ENCODE assay signal across 3 cellular contexts in the genomic region with DNA sequence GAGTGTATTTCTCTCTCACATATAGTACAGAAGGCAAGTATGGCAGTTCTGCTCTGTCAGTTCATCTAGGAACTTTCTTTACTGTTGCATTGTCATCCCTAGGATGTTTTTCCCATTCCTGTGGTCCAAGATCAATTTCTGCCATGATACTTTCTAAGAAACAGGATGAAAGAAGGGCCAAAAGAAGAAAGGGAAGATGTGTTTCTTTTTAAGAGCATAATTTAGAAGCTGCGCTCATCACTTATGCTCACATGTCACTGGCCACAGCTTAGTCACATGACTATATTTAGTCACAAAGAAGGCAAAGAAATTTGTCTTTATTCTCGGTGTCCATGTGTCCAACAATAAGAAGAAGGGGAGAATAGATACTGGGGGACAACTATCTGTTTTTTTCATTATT.
A peak's percentile ranks its signal among the peaks of the same experiment; 100 is the strongest.
TF ChIP-seq lines count a peak whose summit lies in the region.

No MANE protein-coding gene starts in this region.

TF ChIP-seq in SK-N-SH, 30 proteins besides CTCF, POLR2A, EP300 and RAD21:
- TF ChIP-seq GABPA (IDR thresholded peaks at IDR 0.05; ENCODE audit: low read depth) (no peak), FOXJ3 (CRISPR knock-in tag; IDR thresholded peaks at IDR 0.05) (no peak), RXRA (IDR thresholded peaks at IDR 0.05; ENCODE audit: borderline replicate concordance, low read depth) (no peak), ELF1 (IDR thresholded peaks at IDR 0.05) (no peak)

TF ChIP-seq in SK-N-SH treated with all-trans-retinoic acid at 6 μM for 48 hours, 23 proteins besides CTCF, POLR2A, EP300 and RAD21:
- TF ChIP-seq, protein P1, sequence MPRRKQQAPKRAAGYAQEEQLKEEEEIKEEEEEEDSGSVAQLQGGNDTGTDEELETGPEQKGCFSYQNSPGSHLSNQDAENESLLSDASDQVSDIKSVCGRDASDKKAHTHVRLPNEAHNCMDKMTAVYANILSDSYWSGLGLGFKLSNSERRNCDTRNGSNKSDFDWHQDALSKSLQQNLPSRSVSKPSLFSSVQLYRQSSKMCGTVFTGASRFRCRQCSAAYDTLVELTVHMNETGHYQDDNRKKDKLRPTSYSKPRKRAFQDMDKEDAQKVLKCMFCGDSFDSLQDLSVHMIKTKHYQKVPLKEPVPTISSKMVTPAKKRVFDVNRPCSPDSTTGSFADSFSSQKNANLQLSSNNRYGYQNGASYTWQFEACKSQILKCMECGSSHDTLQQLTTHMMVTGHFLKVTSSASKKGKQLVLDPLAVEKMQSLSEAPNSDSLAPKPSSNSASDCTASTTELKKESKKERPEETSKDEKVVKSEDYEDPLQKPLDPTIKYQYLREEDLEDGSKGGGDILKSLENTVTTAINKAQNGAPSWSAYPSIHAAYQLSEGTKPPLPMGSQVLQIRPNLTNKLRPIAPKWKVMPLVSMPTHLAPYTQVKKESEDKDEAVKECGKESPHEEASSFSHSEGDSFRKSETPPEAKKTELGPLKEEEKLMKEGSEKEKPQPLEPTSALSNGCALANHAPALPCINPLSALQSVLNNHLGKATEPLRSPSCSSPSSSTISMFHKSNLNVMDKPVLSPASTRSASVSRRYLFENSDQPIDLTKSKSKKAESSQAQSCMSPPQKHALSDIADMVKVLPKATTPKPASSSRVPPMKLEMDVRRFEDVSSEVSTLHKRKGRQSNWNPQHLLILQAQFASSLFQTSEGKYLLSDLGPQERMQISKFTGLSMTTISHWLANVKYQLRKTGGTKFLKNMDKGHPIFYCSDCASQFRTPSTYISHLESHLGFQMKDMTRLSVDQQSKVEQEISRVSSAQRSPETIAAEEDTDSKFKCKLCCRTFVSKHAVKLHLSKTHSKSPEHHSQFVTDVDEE (CRISPR knock-in tag; IDR thresholded peaks at IDR 0.05): no peak
- TF ChIP-seq ZFP3 (CRISPR knock-in tag; IDR thresholded peaks at IDR 0.05) (no peak), RARB (CRISPR knock-in tag; IDR thresholded peaks at IDR 0.05) (no peak), ZNF8 (CRISPR knock-in tag; IDR thresholded peaks at IDR 0.05) (no peak), ZFP30 (CRISPR knock-in tag; IDR thresholded peaks at IDR 0.05) (no peak), ISL1 (CRISPR knock-in tag; IDR thresholded peaks at IDR 0.05) (no peak), ZC3H10 (CRISPR knock-in tag; IDR thresholded peaks at IDR 0.05) (no peak), ESRRG (CRISPR knock-in tag; IDR thresholded peaks at IDR 0.05) (no peak), PPARA (CRISPR knock-in tag; IDR thresholded peaks at IDR 0.05; ENCODE audit: borderline replicate concordance) (no peak), OSR1 (CRISPR knock-in tag; IDR thresholded peaks at IDR 0.05) (no peak)
- TF ChIP-seq, protein P2, sequence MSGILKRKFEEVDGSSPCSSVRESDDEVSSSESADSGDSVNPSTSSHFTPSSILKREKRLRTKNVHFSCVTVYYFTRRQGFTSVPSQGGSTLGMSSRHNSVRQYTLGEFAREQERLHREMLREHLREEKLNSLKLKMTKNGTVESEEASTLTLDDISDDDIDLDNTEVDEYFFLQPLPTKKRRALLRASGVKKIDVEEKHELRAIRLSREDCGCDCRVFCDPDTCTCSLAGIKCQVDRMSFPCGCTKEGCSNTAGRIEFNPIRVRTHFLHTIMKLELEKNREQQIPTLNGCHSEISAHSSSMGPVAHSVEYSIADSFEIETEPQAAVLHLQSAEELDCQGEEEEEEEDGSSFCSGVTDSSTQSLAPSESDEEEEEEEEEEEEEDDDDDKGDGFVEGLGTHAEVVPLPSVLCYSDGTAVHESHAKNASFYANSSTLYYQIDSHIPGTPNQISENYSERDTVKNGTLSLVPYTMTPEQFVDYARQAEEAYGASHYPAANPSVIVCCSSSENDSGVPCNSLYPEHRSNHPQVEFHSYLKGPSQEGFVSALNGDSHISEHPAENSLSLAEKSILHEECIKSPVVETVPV (CRISPR knock-in tag; IDR thresholded peaks at IDR 0.05): no peak
- TF ChIP-seq, protein P3, sequence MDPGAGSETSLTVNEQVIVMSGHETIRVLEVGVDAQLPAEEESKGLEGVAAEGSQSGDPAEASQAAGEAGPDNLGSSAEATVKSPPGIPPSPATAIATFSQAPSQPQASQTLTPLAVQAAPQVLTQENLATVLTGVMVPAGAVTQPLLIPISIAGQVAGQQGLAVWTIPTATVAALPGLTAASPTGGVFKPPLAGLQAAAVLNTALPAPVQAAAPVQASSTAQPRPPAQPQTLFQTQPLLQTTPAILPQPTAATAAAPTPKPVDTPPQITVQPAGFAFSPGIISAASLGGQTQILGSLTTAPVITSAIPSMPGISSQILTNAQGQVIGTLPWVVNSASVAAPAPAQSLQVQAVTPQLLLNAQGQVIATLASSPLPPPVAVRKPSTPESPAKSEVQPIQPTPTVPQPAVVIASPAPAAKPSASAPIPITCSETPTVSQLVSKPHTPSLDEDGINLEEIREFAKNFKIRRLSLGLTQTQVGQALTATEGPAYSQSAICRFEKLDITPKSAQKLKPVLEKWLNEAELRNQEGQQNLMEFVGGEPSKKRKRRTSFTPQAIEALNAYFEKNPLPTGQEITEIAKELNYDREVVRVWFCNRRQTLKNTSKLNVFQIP (CRISPR knock-in tag; IDR thresholded peaks at IDR 0.05; ENCODE audit: borderline replicate concordance, low read depth): no peak
- TF ChIP-seq, protein P4, sequence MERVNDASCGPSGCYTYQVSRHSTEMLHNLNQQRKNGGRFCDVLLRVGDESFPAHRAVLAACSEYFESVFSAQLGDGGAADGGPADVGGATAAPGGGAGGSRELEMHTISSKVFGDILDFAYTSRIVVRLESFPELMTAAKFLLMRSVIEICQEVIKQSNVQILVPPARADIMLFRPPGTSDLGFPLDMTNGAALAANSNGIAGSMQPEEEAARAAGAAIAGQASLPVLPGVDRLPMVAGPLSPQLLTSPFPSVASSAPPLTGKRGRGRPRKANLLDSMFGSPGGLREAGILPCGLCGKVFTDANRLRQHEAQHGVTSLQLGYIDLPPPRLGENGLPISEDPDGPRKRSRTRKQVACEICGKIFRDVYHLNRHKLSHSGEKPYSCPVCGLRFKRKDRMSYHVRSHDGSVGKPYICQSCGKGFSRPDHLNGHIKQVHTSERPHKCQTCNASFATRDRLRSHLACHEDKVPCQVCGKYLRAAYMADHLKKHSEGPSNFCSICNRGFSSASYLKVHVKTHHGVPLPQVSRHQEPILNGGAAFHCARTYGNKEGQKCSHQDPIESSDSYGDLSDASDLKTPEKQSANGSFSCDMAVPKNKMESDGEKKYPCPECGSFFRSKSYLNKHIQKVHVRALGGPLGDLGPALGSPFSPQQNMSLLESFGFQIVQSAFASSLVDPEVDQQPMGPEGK (CRISPR knock-in tag; IDR thresholded peaks at IDR 0.05; ENCODE audit: borderline replicate concordance): no peak
- TF ChIP-seq, protein P5, sequence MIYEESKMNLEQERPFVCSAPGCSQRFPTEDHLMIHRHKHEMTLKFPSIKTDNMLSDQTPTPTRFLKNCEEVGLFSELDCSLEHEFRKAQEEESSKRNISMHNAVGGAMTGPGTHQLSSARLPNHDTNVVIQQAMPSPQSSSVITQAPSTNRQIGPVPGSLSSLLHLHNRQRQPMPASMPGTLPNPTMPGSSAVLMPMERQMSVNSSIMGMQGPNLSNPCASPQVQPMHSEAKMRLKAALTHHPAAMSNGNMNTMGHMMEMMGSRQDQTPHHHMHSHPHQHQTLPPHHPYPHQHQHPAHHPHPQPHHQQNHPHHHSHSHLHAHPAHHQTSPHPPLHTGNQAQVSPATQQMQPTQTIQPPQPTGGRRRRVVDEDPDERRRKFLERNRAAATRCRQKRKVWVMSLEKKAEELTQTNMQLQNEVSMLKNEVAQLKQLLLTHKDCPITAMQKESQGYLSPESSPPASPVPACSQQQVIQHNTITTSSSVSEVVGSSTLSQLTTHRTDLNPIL (CRISPR knock-in tag; IDR thresholded peaks at IDR 0.05; ENCODE audit: low read depth): no peak

TF ChIP-seq in K562, 482 proteins besides CTCF, POLR2A, EP300 and RAD21 (continues in another document):
- TF ChIP-seq, protein P6, sequence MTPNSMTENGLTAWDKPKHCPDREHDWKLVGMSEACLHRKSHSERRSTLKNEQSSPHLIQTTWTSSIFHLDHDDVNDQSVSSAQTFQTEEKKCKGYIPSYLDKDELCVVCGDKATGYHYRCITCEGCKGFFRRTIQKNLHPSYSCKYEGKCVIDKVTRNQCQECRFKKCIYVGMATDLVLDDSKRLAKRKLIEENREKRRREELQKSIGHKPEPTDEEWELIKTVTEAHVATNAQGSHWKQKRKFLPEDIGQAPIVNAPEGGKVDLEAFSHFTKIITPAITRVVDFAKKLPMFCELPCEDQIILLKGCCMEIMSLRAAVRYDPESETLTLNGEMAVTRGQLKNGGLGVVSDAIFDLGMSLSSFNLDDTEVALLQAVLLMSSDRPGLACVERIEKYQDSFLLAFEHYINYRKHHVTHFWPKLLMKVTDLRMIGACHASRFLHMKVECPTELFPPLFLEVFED (CRISPR knock-in tag; conservative IDR thresholded peaks at IDR 0.05): no peak
- no peak for TF ChIP-seq POLR2AphosphoS5 (IDR thresholded peaks at IDR 0.05; ENCODE audit: control insufficient read depth, insufficient read depth, low read depth, low read length)
- TF ChIP-seq RBM15 (IDR thresholded peaks at IDR 0.05; ENCODE audit: insufficient read depth, low read length): no peak
- TF ChIP-seq TAF7 (tag; IDR thresholded peaks at IDR 0.05): no peak
- no peak for TF ChIP-seq POLR3G (IDR thresholded peaks at IDR 0.05; ENCODE audit: extremely low read depth, insufficient read length, insufficient replicate concordance)
- TF ChIP-seq, protein P7, sequence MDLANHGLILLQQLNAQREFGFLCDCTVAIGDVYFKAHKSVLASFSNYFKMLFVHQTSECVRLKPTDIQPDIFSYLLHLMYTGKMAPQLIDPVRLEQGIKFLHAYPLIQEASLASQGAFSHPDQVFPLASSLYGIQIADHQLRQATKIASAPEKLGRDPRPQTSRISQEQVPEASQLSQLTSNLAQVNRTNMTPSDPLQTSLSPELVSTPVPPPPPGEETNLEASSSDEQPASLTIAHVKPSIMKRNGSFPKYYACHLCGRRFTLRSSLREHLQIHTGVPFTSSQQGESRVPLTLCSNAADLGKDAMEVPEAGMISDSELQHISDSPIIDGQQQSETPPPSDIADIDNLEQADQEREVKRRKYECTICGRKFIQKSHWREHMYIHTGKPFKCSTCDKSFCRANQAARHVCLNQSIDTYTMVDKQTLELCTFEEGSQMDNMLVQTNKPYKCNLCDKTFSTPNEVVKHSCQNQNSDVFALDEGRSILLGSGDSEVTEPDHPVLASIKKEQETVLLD (IDR thresholded peaks at IDR 0.05): no peak
- peak; percentile 82 for TF ChIP-seq TOE1 (IDR thresholded peaks at IDR 0.05; ENCODE audit: borderline replicate concordance)
- no peak for TF ChIP-seq TOE1 (CRISPR knock-in tag; IDR thresholded peaks at IDR 0.05; ENCODE audit: borderline replicate concordance, low read depth)
- peak; percentile 78 for TF ChIP-seq RAD51 (IDR thresholded peaks at IDR 0.05; ENCODE audit: borderline replicate concordance, low read depth)
- TF ChIP-seq, protein P8, sequence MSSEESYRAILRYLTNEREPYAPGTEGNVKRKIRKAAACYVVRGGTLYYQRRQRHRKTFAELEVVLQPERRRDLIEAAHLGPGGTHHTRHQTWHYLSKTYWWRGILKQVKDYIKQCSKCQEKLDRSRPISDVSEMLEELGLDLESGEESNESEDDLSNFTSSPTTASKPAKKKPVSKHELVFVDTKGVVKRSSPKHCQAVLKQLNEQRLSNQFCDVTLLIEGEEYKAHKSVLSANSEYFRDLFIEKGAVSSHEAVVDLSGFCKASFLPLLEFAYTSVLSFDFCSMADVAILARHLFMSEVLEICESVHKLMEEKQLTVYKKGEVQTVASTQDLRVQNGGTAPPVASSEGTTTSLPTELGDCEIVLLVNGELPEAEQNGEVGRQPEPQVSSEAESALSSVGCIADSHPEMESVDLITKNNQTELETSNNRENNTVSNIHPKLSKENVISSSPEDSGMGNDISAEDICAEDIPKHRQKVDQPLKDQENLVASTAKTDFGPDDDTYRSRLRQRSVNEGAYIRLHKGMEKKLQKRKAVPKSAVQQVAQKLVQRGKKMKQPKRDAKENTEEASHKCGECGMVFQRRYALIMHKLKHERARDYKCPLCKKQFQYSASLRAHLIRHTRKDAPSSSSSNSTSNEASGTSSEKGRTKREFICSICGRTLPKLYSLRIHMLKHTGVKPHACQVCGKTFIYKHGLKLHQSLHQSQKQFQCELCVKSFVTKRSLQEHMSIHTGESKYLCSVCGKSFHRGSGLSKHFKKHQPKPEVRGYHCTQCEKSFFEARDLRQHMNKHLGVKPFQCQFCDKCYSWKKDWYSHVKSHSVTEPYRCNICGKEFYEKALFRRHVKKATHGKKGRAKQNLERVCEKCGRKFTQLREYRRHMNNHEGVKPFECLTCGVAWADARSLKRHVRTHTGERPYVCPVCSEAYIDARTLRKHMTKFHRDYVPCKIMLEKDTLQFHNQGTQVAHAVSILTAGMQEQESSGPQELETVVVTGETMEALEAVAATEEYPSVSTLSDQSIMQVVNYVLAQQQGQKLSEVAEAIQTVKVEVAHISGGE (CRISPR knock-in tag; IDR thresholded peaks at IDR 0.05): no peak
- TF ChIP-seq, protein P9, sequence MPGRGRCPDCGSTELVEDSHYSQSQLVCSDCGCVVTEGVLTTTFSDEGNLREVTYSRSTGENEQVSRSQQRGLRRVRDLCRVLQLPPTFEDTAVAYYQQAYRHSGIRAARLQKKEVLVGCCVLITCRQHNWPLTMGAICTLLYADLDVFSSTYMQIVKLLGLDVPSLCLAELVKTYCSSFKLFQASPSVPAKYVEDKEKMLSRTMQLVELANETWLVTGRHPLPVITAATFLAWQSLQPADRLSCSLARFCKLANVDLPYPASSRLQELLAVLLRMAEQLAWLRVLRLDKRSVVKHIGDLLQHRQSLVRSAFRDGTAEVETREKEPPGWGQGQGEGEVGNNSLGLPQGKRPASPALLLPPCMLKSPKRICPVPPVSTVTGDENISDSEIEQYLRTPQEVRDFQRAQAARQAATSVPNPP (IDR thresholded peaks at IDR 0.05; ENCODE audit: borderline replicate concordance, insufficient read depth, insufficient read length): no peak
- TF ChIP-seq NFE2 (IDR thresholded peaks at IDR 0.05; ENCODE audit: low read depth): no peak
- TF ChIP-seq, protein P10, sequence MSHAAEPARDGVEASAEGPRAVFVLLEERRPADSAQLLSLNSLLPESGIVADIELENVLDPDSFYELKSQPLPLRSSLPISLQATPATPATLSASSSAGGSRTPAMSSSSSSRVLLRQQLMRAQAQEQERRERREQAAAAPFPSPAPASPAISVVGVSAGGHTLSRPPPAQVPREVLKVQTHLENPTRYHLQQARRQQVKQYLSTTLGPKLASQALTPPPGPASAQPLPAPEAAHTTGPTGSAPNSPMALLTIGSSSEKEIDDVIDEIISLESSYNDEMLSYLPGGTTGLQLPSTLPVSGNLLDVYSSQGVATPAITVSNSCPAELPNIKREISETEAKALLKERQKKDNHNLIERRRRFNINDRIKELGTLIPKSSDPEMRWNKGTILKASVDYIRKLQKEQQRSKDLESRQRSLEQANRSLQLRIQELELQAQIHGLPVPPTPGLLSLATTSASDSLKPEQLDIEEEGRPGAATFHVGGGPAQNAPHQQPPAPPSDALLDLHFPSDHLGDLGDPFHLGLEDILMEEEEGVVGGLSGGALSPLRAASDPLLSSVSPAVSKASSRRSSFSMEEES (CRISPR knock-in tag; IDR thresholded peaks at IDR 0.05): peak; percentile 94
- no peak for TF ChIP-seq POU5F1 (IDR thresholded peaks at IDR 0.05; ENCODE audit: borderline replicate concordance, low read depth, low read length, partially characterized antibody)
- TF ChIP-seq NCOR1 (IDR thresholded peaks at IDR 0.05): no peak
- TF ChIP-seq ZNF232 (CRISPR knock-in tag; IDR thresholded peaks at IDR 0.05): no peak
- TF ChIP-seq CBFA2T2 (conservative IDR thresholded peaks at IDR 0.05): 0 out of 2 replicates have a peak, but pooled peaks have one; percentile 20
- no peak for TF ChIP-seq LCOR (CRISPR knock-in tag; IDR thresholded peaks at IDR 0.05)
- TF ChIP-seq, protein P11, sequence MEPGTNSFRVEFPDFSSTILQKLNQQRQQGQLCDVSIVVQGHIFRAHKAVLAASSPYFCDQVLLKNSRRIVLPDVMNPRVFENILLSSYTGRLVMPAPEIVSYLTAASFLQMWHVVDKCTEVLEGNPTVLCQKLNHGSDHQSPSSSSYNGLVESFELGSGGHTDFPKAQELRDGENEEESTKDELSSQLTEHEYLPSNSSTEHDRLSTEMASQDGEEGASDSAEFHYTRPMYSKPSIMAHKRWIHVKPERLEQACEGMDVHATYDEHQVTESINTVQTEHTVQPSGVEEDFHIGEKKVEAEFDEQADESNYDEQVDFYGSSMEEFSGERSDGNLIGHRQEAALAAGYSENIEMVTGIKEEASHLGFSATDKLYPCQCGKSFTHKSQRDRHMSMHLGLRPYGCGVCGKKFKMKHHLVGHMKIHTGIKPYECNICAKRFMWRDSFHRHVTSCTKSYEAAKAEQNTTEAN (CRISPR knock-in tag; IDR thresholded peaks at IDR 0.05): no peak
- TF ChIP-seq DACH1 (IDR thresholded peaks at IDR 0.05; ENCODE audit: partially characterized antibody): no peak
